Comparison of ENCODE assay signal across 30 cellular contexts in genomic region chr3:23669541-23670255, GRCh38.
A peak's percentile ranks its signal among the peaks of the same experiment; 100 is the strongest.
DNase-seq lines count a peak whose midpoint lies in the region; ATAC-seq and TF ChIP-seq lines count a peak whose summit lies in the region.
"Had no signal": no experiment of that assay in that cellular context is flagged by ENCODE, and none has a peak within 500 bp of the region (broad histone marks: within the 10 kb centered on the region; RNA-seq: fewer than 3 reads in every experiment).

No MANE protein-coding gene starts in this region.

- no peak overlapping the region for H3K18ac ChIP-seq in IMR-90 (ENCODE audit: low read depth, low read length)

- no peaks in the 10 kb centered on the region for H4K20me1 ChIP-seq in IMR-90 (ENCODE audit: insufficient read depth, low read length)

- ATAC-seq in IMR-90 (ENCODE audit: low read depth) = no peak
- ATAC-seq in RWPE2 (ENCODE audit: low read depth) = no peak
- no peak for ATAC-seq in GM18519 (IDR thresholded peaks at IDR 0.05; ENCODE audit: low FRiP score, unreplicated experiment)
- no peak for ATAC-seq in HG03439 (IDR thresholded peaks at IDR 0.05; ENCODE audit: unreplicated experiment)
- no peak for ATAC-seq in GM21381 (IDR thresholded peaks at IDR 0.05; ENCODE audit: unreplicated experiment)
- ATAC-seq: activated T-helper 17 cell treated with anti-CD3 and anti-CD28 coated beads, Interleukin-2, amount 50 U/mL, for 72 hours; gastrocnemius medialis; left colon; pancreas; upper lobe of right lung had no signal

- in situ Hi-C loops in IMR-90 (cut with MboI; ENCODE audit: low sequenced_read_pairs) = no loop called here

- H3K4me1 ChIP-seq in IMR-90 (ENCODE audit: control insufficient read depth, insufficient read depth, low read length) (peaks cover 9% of the 10 kb centered on the region), RWPE2 (ENCODE audit: insufficient read depth, poor library complexity, severe bottlenecking) (peaks cover 19% of the 10 kb centered on the region)
- H3K4me1 ChIP-seq: pancreas, upper lobe of right lung had no signal

- H2BK20ac ChIP-seq in IMR-90 (ENCODE audit: low read depth, low read length) = peak overlapping the region; percentile 46

- no peak overlapping the region for H3K4me3 ChIP-seq in IMR-90 (ENCODE audit: insufficient read depth, low read depth, low read length)
- no peak overlapping the region for H3K4me3 ChIP-seq in RWPE2 (ENCODE audit: severe bottlenecking)
- H3K4me3 ChIP-seq in fibroblast of pulmonary artery (replicated peaks; ENCODE audit: low read depth, low read length) = no peak overlapping the region
- H3K4me3 ChIP-seq: adrenal gland, gastrocnemius medialis, hepatocyte, pancreas, suprapubic skin, upper lobe of right lung had no signal

- intact Hi-C loops in IMR-90 (cut with micrococcal nuclease) = no loop called here

- TF ChIP-seq RAD21 in IMR-90 (IDR thresholded peaks at IDR 0.05; ENCODE audit: low read length) = no peak

- TF ChIP-seq CTCF in IMR-90 (conservative IDR thresholded peaks at IDR 0.05; ENCODE audit: low read depth, low read length) = no peak
- no peak for TF ChIP-seq CTCF in RWPE2 (IDR thresholded peaks at IDR 0.05; ENCODE audit: poor library complexity, severe bottlenecking)
- TF ChIP-seq CTCF in fibroblast of pulmonary artery (IDR thresholded peaks at IDR 0.05; ENCODE audit: low read length, missing control alignments) = no peak

- peak overlapping the region; percentile 38; the same call in 1 of the 2 replicates for H2BK120ac ChIP-seq in IMR-90 (ENCODE audit: low read depth, low read length)

- 0 out of 2 replicates have a peak overlapping the region, but pooled peaks have one; percentile 31 for H2AK5ac ChIP-seq in IMR-90 (ENCODE audit: low read depth, low read length)

- peak overlapping the region; percentile 65; the same call in 1 of the 2 replicates for H4K91ac ChIP-seq in IMR-90 (ENCODE audit: insufficient read depth, low read depth, low read length)

- WGBS in IMR-90 (ENCODE audit: extremely low coverage in 2 of 2, insufficient read length in 1 of 2), 2 experiments = 80% methylated on average over 1 of the region's 8 CpGs; no CpG with 5 or more reads in 1 of the 2 experiments

- H2BK15ac ChIP-seq in IMR-90 (ENCODE audit: low read depth, low read length) = peak overlapping the region; percentile 79; the same call in 1 of the 3 replicates

- H4K8ac ChIP-seq in IMR-90 (ENCODE audit: low read depth in 2 of 2, low read length in 2 of 2) = peak overlapping the region in 1 of 2 experiments; percentile 44; a peak in 2 of 4 replicates

- peak overlapping the region; percentile 59; the same call in 1 of the 2 replicates for H3K14ac ChIP-seq in IMR-90 (replicated peaks; ENCODE audit: low read depth, low read length)

- H2BK5ac ChIP-seq in IMR-90 (ENCODE audit: low read depth, low read length, poor library complexity, severe bottlenecking) = no peak overlapping the region

- peaks cover 10% of the 10 kb centered on the region for H3K9me1 ChIP-seq in IMR-90 (ENCODE audit: insufficient read depth, low read length)

- H2AK9ac ChIP-seq in IMR-90 (replicated peaks; ENCODE audit: low read depth, low read length, poor library complexity) = no peak overlapping the region

- no peak overlapping the region for H4K5ac ChIP-seq in IMR-90 (ENCODE audit: low read depth, low read length)

- peak overlapping the region; percentile 64; the same call in 1 of the 2 replicates for H3K4ac ChIP-seq in IMR-90 (ENCODE audit: low read depth, low read length)

- H3K4me2 ChIP-seq in IMR-90 (ENCODE audit: low read depth, low read length) = no peak overlapping the region
- H3K4me2 ChIP-seq: hepatocyte had no signal

- H3K9me3 ChIP-seq in IMR-90 (ENCODE audit: control insufficient read depth, insufficient read depth, low read length) (no peaks in the 10 kb centered on the region), RWPE2 (ENCODE audit: severe bottlenecking) (no peaks in the 10 kb centered on the region)
- H3K9me3 ChIP-seq: adrenal gland, gastrocnemius medialis, pancreas, suprapubic skin, upper lobe of right lung had no signal

- H3K27me3 ChIP-seq in IMR-90 (ENCODE audit: control insufficient read depth, insufficient read depth, low read length) = no peaks in the 10 kb centered on the region
- H3K27me3 ChIP-seq in RWPE2 (ENCODE audit: insufficient read depth, poor library complexity, severe bottlenecking) = no peaks in the 10 kb centered on the region
- H3K27me3 ChIP-seq: adrenal gland, hepatocyte, pancreas, upper lobe of right lung had no signal

- no peak for TF ChIP-seq POLR2A in IMR-90 (IDR thresholded peaks at IDR 0.05; ENCODE audit: low read depth, low read length)

- DNase-seq in Daoy (ENCODE audit: low read depth) (peak; percentile 63), IMR-90 (no peak), RWPE2 (ENCODE audit: low spot score) (no peak), fibroblast of pulmonary artery (ENCODE audit: low read depth) (peak; percentile 24), NCI-H2227 (lab: John Stamatoyannopoulos, UW; ENCODE audit: unreplicated experiment) (no peak)
- DNase-seq: activated CD4-positive, alpha-beta T cell treated with anti-CD3 and anti-CD28 coated beads for 4 hours; activated naive CD4-positive, alpha-beta T cell treated with anti-CD3 and anti-CD28 coated beads, Interleukin-2, amount 10 ng/mL, durations not matched to agents 7 days and 5 days; adrenal gland; DMS79; gastrocnemius medialis; GDM1; KG1; left colon; NCI-H1436 treated with DMSO at 0.1 percent for 48 hours; NCI-H2081 treated with DMSO at 0.1 percent for 48 hours; NCI-H774; nephron progenitor cell; pancreas; retina; SHP77; small intestine; stimulated activated naive CD4-positive, alpha-beta T cell; upper lobe of right lung; WERI-Rb-1 had no signal

- no peak overlapping the region for H3K27ac ChIP-seq in IMR-90 (ENCODE audit: insufficient read depth, low read length)
- H3K27ac ChIP-seq in RWPE2 (ENCODE audit: poor library complexity, severe bottlenecking) = peak overlapping the region; percentile 80
- H3K27ac ChIP-seq: adrenal gland, gastrocnemius medialis, hepatocyte, pancreas, suprapubic skin, upper lobe of right lung, WERI-Rb-1 had no signal

- POLR2A ChIA-PET in IMR-90 (lab: Charles Lee; ENCODE audit: unreplicated experiment) = no interaction called here

- CTCF ChIA-PET in IMR-90 (lab: Yijun Ruan, JAX) = interaction anchor here (1.6 kb wide), 1 partner anchor 14 kb away, joined by 3 read pairs; no protein-coding TSS in a partner anchor

- no peak overlapping the region for H3K23ac ChIP-seq in IMR-90 (ENCODE audit: low read depth, low read length)

- H3K36me3 ChIP-seq in IMR-90 (ENCODE audit: control insufficient read depth, insufficient read depth, low read length) (no peaks in the 10 kb centered on the region), RWPE2 (ENCODE audit: low read depth) (no peaks in the 10 kb centered on the region)
- H3K36me3 ChIP-seq: adrenal gland, gastrocnemius medialis, pancreas, suprapubic skin, upper lobe of right lung, WERI-Rb-1 had no signal

- no peak overlapping the region for H3K56ac ChIP-seq in IMR-90 (ENCODE audit: extremely low read depth, insufficient read depth, low read length)

- BruUV-seq in IMR-90 (replicated peaks; lab: Mats Ljungman, UMichigan) = no TSS peak

- H3K9ac ChIP-seq in IMR-90 (ENCODE audit: low read depth, low read length) = no peak overlapping the region

- dilution Hi-C loops in IMR-90 (cut with HindIII; ENCODE audit: low sequenced_read_pairs, unreplicated experiment) = no loop called here

- no peaks in the 10 kb centered on the region for H3K79me1 ChIP-seq in IMR-90 (ENCODE audit: low read depth in 1 of 2, low read length in 2 of 2)

- no peak overlapping the region for H2AFZ ChIP-seq in IMR-90 (replicated peaks; ENCODE audit: low read length, poor library complexity)
- H2AFZ ChIP-seq: hepatocyte had no signal

TF ChIP-seq in IMR-90, 13 proteins besides CTCF, POLR2A, EP300 and RAD21:
- TF ChIP-seq MAFK (IDR thresholded peaks at IDR 0.05; ENCODE audit: low read depth, low read length) = no peak
- TF ChIP-seq RCOR1 (IDR thresholded peaks at IDR 0.05; ENCODE audit: insufficient replicate concordance, low read length) = no peak
- TF ChIP-seq BHLHE40 (IDR thresholded peaks at IDR 0.05; ENCODE audit: low read depth, low read length) = no peak
- TF ChIP-seq RFX5 (IDR thresholded peaks at IDR 0.05; ENCODE audit: low read depth, low read length) = no peak
- TF ChIP-seq MXI1 (IDR thresholded peaks at IDR 0.05; ENCODE audit: borderline replicate concordance, low read depth, low read length) = no peak
- no peak for TF ChIP-seq CEBPB (IDR thresholded peaks at IDR 0.05; ENCODE audit: low read depth, low read length)
- no peak for TF ChIP-seq NFE2L2 (IDR thresholded peaks at IDR 0.05; ENCODE audit: low read depth, low read length)
- TF ChIP-seq FOS (IDR thresholded peaks at IDR 0.05; ENCODE audit: low read depth, low read length) = no peak
TF ChIP-seq in IMR-90: peak in this region for 0.

Comparison
In these comparisons a context has a peak if more than half of its experiments do, and no peak if none do; other contexts are left out.
1. DNase-seq: peak in Daoy (single experiment) and fibroblast of pulmonary artery (single experiment); none in IMR-90 (single experiment), RWPE2 (single experiment) and NCI-H2227 (single experiment).